1 cellular context compared by ENCODE assay signal in genomic region chr19:2629491-2630351, GRCh38.
TF ChIP-seq lines count a peak whose summit lies in the region.

No MANE protein-coding gene starts in this region.

TF ChIP-seq in HepG2, 621 proteins besides CTCF, POLR2A, EP300 and RAD21 (continued from another document and continues in another):
- no peak for TF ChIP-seq ZNF329 (CRISPR knock-in tag; IDR thresholded peaks at IDR 0.05; ENCODE audit: low read depth)
- TF ChIP-seq CEBPB (IDR thresholded peaks at IDR 0.05; ENCODE audit: borderline replicate concordance, low read depth, low read length), result peak; percentile 72
- TF ChIP-seq ZNF224 (CRISPR knock-in tag; IDR thresholded peaks at IDR 0.05), result no peak
- TF ChIP-seq HINFP (CRISPR knock-in tag; IDR thresholded peaks at IDR 0.05; ENCODE audit: low read depth), result no peak
- TF ChIP-seq NFYC (CRISPR knock-in tag; IDR thresholded peaks at IDR 0.05), result no peak
- no peak for TF ChIP-seq SATB2 (CRISPR knock-in tag; IDR thresholded peaks at IDR 0.05)
- TF ChIP-seq SKIL (CRISPR knock-in tag; IDR thresholded peaks at IDR 0.05; ENCODE audit: borderline replicate concordance), result no peak
- no peak for TF ChIP-seq SAFB2 (CRISPR knock-in tag; IDR thresholded peaks at IDR 0.05; ENCODE audit: borderline replicate concordance, low read depth)
- TF ChIP-seq ZNF709 (CRISPR knock-in tag; IDR thresholded peaks at IDR 0.05), result no peak
- 0 out of 2 replicates have a peak, but pooled peaks have one; percentile 25 for TF ChIP-seq ZNF501 (CRISPR knock-in tag; IDR thresholded peaks at IDR 0.05)
- TF ChIP-seq PPARG (CRISPR knock-in tag; conservative IDR thresholded peaks at IDR 0.05), result peak; percentile 84
- peak; percentile 81; the same call in 1 of the 2 replicates for TF ChIP-seq RXRB (CRISPR knock-in tag; IDR thresholded peaks at IDR 0.05; ENCODE audit: borderline replicate concordance)
- TF ChIP-seq HMG20B (CRISPR knock-in tag; conservative IDR thresholded peaks at IDR 0.05), result no peak
- TF ChIP-seq BRF2 (CRISPR knock-in tag; IDR thresholded peaks at IDR 0.05), result no peak
- TF ChIP-seq TSC22D2 (CRISPR knock-in tag; IDR thresholded peaks at IDR 0.05; ENCODE audit: borderline replicate concordance), result no peak
- TF ChIP-seq IRX3 (CRISPR knock-in tag; IDR thresholded peaks at IDR 0.05; ENCODE audit: borderline replicate concordance, low read depth), result no peak
- peak; percentile 41; the same call in 1 of the 2 replicates for TF ChIP-seq ZMYM3 (CRISPR knock-in tag; IDR thresholded peaks at IDR 0.05)
- TF ChIP-seq ZGPAT (CRISPR knock-in tag; IDR thresholded peaks at IDR 0.05), result no peak
- 0 out of 2 replicates have a peak, but pooled peaks have one; percentile 21 for TF ChIP-seq FOXA3 (CRISPR knock-in tag; IDR thresholded peaks at IDR 0.05)
- no peak for TF ChIP-seq DZIP1 (CRISPR knock-in tag; IDR thresholded peaks at IDR 0.05)
- TF ChIP-seq ZNF800 (CRISPR knock-in tag; IDR thresholded peaks at IDR 0.05), result no peak
- 0 out of 2 replicates have a peak, but pooled peaks have one; percentile 45 for TF ChIP-seq KDM2A (CRISPR knock-in tag; IDR thresholded peaks at IDR 0.05; ENCODE audit: borderline replicate concordance, low read depth)
- TF ChIP-seq E2F2 (CRISPR knock-in tag; IDR thresholded peaks at IDR 0.05; ENCODE audit: borderline replicate concordance), result no peak
- no peak for TF ChIP-seq CREB1 (IDR thresholded peaks at IDR 0.05)
- no peak for TF ChIP-seq CREB1 (CRISPR knock-in tag; IDR thresholded peaks at IDR 0.05)
- TF ChIP-seq ZBTB43 (CRISPR knock-in tag; conservative IDR thresholded peaks at IDR 0.05), result 0 out of 2 replicates have a peak, but pooled peaks have one; percentile 59
- TF ChIP-seq TARDBP (CRISPR knock-in tag; IDR thresholded peaks at IDR 0.05), result no peak
- peak; percentile 19; the same call in 1 of the 2 replicates for TF ChIP-seq ZNF292 (CRISPR knock-in tag; IDR thresholded peaks at IDR 0.05; ENCODE audit: borderline replicate concordance, low read depth)
- no peak for TF ChIP-seq KDM5B (CRISPR knock-in tag; IDR thresholded peaks at IDR 0.05; ENCODE audit: borderline replicate concordance)
- no peak for TF ChIP-seq ZNF558 (CRISPR knock-in tag; IDR thresholded peaks at IDR 0.05; ENCODE audit: borderline replicate concordance)
- 0 out of 2 replicates have a peak, but pooled peaks have one; percentile 37 for TF ChIP-seq MEF2D (CRISPR knock-in tag; IDR thresholded peaks at IDR 0.05)
- no peak for TF ChIP-seq THRA (CRISPR knock-in tag; IDR thresholded peaks at IDR 0.05; ENCODE audit: borderline replicate concordance)
- no peak for TF ChIP-seq ZNF431 (CRISPR knock-in tag; IDR thresholded peaks at IDR 0.05; ENCODE audit: borderline replicate concordance, low read depth)
- no peak for TF ChIP-seq HNF4G (IDR thresholded peaks at IDR 0.05; ENCODE audit: borderline replicate concordance, low read depth, low read length)
- TF ChIP-seq HNF4G (CRISPR knock-in tag; IDR thresholded peaks at IDR 0.05; ENCODE audit: borderline replicate concordance, low read depth), result no peak
- TF ChIP-seq CHD4 (IDR thresholded peaks at IDR 0.05; ENCODE audit: borderline replicate concordance, low read length), result no peak
- TF ChIP-seq SALL1 (CRISPR knock-in tag; IDR thresholded peaks at IDR 0.05), result peak; percentile 51
- TF ChIP-seq CEBPG (CRISPR knock-in tag; IDR thresholded peaks at IDR 0.05), result peak; percentile 57
- TF ChIP-seq GABPB1 (CRISPR knock-in tag; IDR thresholded peaks at IDR 0.05), result 0 out of 2 replicates have a peak, but pooled peaks have one; percentile 11
- TF ChIP-seq POLR2AphosphoS5 (IDR thresholded peaks at IDR 0.05; ENCODE audit: low read depth, low read length), result no peak
- TF ChIP-seq ARID5B (CRISPR knock-in tag; IDR thresholded peaks at IDR 0.05), result peak; percentile 62; the same call in 1 of the 2 replicates
